Comparison of ENCODE assay signal across 25 cellular contexts in genomic region chr13:106238690-106239089, GRCh38.
"Had no signal": no experiment of that assay in that cellular context is flagged by ENCODE, and none has a peak within 500 bp of the region (broad histone marks: within the 10 kb centered on the region; RNA-seq: fewer than 3 reads in every experiment).

No MANE protein-coding gene starts in this region.

- H2AFZ ChIP-seq: hepatocyte had no signal

- H3K9me3 ChIP-seq: esophagus muscularis mucosa, gastroesophageal sphincter, heart right ventricle had no signal

- H3K36me3 ChIP-seq: esophagus muscularis mucosa, gastroesophageal sphincter, heart right ventricle had no signal

- H3K4me1 ChIP-seq: esophagus muscularis mucosa, gastroesophageal sphincter had no signal

- H3K27ac ChIP-seq: esophagus muscularis mucosa, gastroesophageal sphincter, heart right ventricle, hepatocyte had no signal

- H3K79me2 ChIP-seq: hepatocyte had no signal

- DNase-seq: activated CD4-positive, alpha-beta memory T cell treated with anti-CD3 and anti-CD28 coated beads, Interleukin-2, amount 10 ng/mL, durations not matched to agents 7 days and 5 days; activated CD4-positive, alpha-beta T cell treated with anti-CD3 and anti-CD28 coated beads for 1 hour; activated CD4-positive, alpha-beta T cell treated with anti-CD3 and anti-CD28 coated beads for 4 hours; activated CD4-positive, alpha-beta T cell treated with anti-CD3 and anti-CD28 coated beads, Interleukin-2, amount 10 ng/mL, durations not matched to agents 7 days and 5 days; activated CD4-positive, alpha-beta T cell treated with anti-CD3 and anti-CD28 coated beads, Interleukin-2, amount 50 U/mL, for 4 hours; activated CD4-positive, CD25-positive, alpha-beta regulatory T cell; activated effector memory CD4-positive, alpha-beta T cell treated with Interleukin-2 at 50 U/mL for 16 hours; activated gamma-delta T cell treated with Interleukin-2 at 50 U/mL for 16 hours; activated naive CD4-positive, alpha-beta T cell treated with anti-CD3 and anti-CD28 coated beads, Interleukin-2, amount 50 U/mL, for 16 hours; activated naive CD4-positive, alpha-beta T cell treated with Interleukin-2 at 50 U/mL for 16 hours; activated T-cell treated with anti-CD3 and anti-CD28 coated beads, Interleukin-2, amount 50 U/mL, for 4 hours; amniotic stem cell; anterior cingulate cortex; caudate nucleus; cortex of kidney; dermis blood vessel endothelial cell; effector memory CD4-positive, alpha-beta T cell; erythroblast; foreskin melanocyte; heart right ventricle; T-helper 2 cell had no signal

- H3K4me2 ChIP-seq: hepatocyte had no signal

- H3K27me3 ChIP-seq: esophagus muscularis mucosa, gastroesophageal sphincter, hepatocyte had no signal

- ATAC-seq: activated T-cell treated with anti-CD3 and anti-CD28 coated beads, Interleukin-2, amount 50 U/mL, for 4 hours; activated T-helper 17 cell treated with anti-CD3 and anti-CD28 coated beads, Interleukin-2, amount 50 U/mL, for 72 hours; gastroesophageal sphincter; heart right ventricle had no signal

- H3K4me3 ChIP-seq: esophagus muscularis mucosa, gastroesophageal sphincter, heart right ventricle, hepatocyte had no signal
